ENCODE assay signal across 10 cellular contexts in genomic region chr17:42759982-42760651, GRCh38. TPM values are rescaled to one million over a fixed set of nuclear protein-coding genes. Genes with fewer than 3 reads are reported as not detected.
DNase-seq lines count a peak whose midpoint lies in the region; ATAC-seq, FAIRE-seq and TF ChIP-seq lines count a peak whose summit lies in the region.
"Had no signal": no experiment of that assay in that cellular context is flagged by ENCODE, and none has a peak within 500 bp of the region (broad histone marks: within the 10 kb centered on the region; RNA-seq: fewer than 3 reads in every experiment).

No MANE protein-coding gene starts in this region.

- no peak for FAIRE-seq in pancreas (lab: Jason Lieb, UNC)

- 37 to 39% methylated on average over 11 of the region's 11 CpGs for WGBS in heart right ventricle, 2 donors
- 52% methylated on average over 11 of the region's 11 CpGs for WGBS in sigmoid colon, 2 donors
- WGBS in pancreas, 2 donors, result 58 to 71% methylated on average over 11 of the region's 11 CpGs

- TF ChIP-seq EP300 in sigmoid colon (IDR thresholded peaks at IDR 0.05), result no peak

- H3K27ac ChIP-seq in heart right ventricle (peak overlapping the region in 9 of 10 donors; percentile 81 to 97 (median 94)), sigmoid colon (peak overlapping the region in 2 of 4 donors; percentile 43 to 77), pancreas (no peak overlapping the region)
- H3K27ac ChIP-seq: epithelial cell of prostate had no signal

- H3K4me3 ChIP-seq in heart right ventricle (peak overlapping the region; percentile 43 to 87 (median 70)), sigmoid colon (peak overlapping the region in 3 of 4 donors; percentile 50 to 64 (median 57)), pancreas (peak overlapping the region in 1 of 4 donors; percentile 55)

- DNase-seq in NAMALWA (ENCODE audit: low spot score) (peak; percentile 31), heart right ventricle (no peak), sigmoid colon (no peak), Kasumi-1 (lab: John Stamatoyannopoulos, UW) (no peak), pancreas (no peak), DMS 273 treated with DMSO at 0.1 percent for 48 hours (lab: John Stamatoyannopoulos, UW) (no peak)

- H3K27me3 ChIP-seq in heart right ventricle (peaks cover 0 to 38% (median 7%) of the 10 kb centered on the region in 7 donors), sigmoid colon (peaks cover 4 to 29% (median 20%) of the 10 kb centered on the region in 3 donors), pancreas (no peaks in the 10 kb centered on the region)

- TF ChIP-seq CTCF in heart right ventricle (IDR thresholded peaks at IDR 0.05), result no peak
- TF ChIP-seq CTCF in sigmoid colon (IDR thresholded peaks at IDR 0.05), result no peak
- no peak for TF ChIP-seq CTCF in pancreas (IDR thresholded peaks at IDR 0.05)

- H3K36me3 ChIP-seq in heart right ventricle, result no peaks in the 10 kb centered on the region
- H3K36me3 ChIP-seq in sigmoid colon, result no peaks in the 10 kb centered on the region
- H3K36me3 ChIP-seq in pancreas, result no peaks in the 10 kb centered on the region

- intact Hi-C loops in heart right ventricle (cut with DNase I), result loop anchor here in 6 of 10 donors (2.0 to 10.0 kb wide), 5 partner anchors 15 to 185 kb away; partner anchors contain the start of genes PSMC3IP (in 2 of the 6) and EZH1 (in 1 of the 6)
- intact Hi-C loops in sigmoid colon (cut with DNase I), result no loop called here
- intact Hi-C loops in pancreas (cut with DNase I), result loop anchor here in 1 of 3 donors (5.0 kb wide), 1 partner anchor 38 kb away; no protein-coding TSS in a partner anchor

- H3K4me1 ChIP-seq in heart right ventricle (peaks cover 5 to 56% (median 26%) of the 10 kb centered on the region in 9 donors), sigmoid colon (peaks cover 0 to 20% (median 17%) of the 10 kb centered on the region in 4 donors), pancreas (no peaks in the 10 kb centered on the region)

- peak; percentile 55 for ATAC-seq in GM18511 (IDR thresholded peaks at IDR 0.05; ENCODE audit: unreplicated experiment)
- ATAC-seq in heart right ventricle, result peak in 2 of 8 donors; percentile 9 to 52
- no peak for ATAC-seq in pancreas
- ATAC-seq in HG02981 (IDR thresholded peaks at IDR 0.05; ENCODE audit: unreplicated experiment), result no peak

- no peak for TF ChIP-seq POLR2A in sigmoid colon (IDR thresholded peaks at IDR 0.05)

- H3K9me3 ChIP-seq in heart right ventricle, result no peaks in the 10 kb centered on the region
- no peaks in the 10 kb centered on the region for H3K9me3 ChIP-seq in sigmoid colon
- H3K9me3 ChIP-seq in pancreas, result no peaks in the 10 kb centered on the region

RNA-seq across cellular contexts. Expression of gene RAMP2, which starts 0.9 kb away (rescaled TPM):
- total RNA-seq in heart right ventricle (10 to 100 TPM; 32.1 to 54.8 (median 38.2) TPM), sigmoid colon (10 to 100 TPM; 11.2 to 26.6 (median 18.4) TPM), pancreas (1 to 10 TPM; 2.4 to 9.2 (median 4.7) TPM)
- polyA plus RNA-seq in heart right ventricle (100 to 1,000 TPM in 1 of 2 donors, 10 to 100 TPM in 1; 46.4 to 105 TPM), sigmoid colon (10 to 100 TPM in 2 of 3 donors, 1 to 10 TPM in 1; 2.3 to 21.0 (median 16.7) TPM), pancreas (10 to 100 TPM; 15.9 to 26.5 TPM)
- total RNA-seq: renal cortical epithelial cell had no signal

RNA-seq across cellular contexts. Expression of gene VPS25, which starts 13.1 kb away (rescaled TPM):
- total RNA-seq in heart right ventricle, result 10 to 100 TPM; 33.3 to 47.4 (median 37.3) TPM
- 10 to 100 TPM; 28.0 to 80.9 TPM for polyA plus RNA-seq in heart right ventricle
- 10 to 100 TPM; 27.1 to 40.3 (median 37.3) TPM for total RNA-seq in sigmoid colon
- 100 to 1,000 TPM; 103 to 135 (median 105) TPM for polyA plus RNA-seq in sigmoid colon
- total RNA-seq in pancreas, result 10 to 100 TPM; 18.1 to 30.7 (median 26.0) TPM
- 10 to 100 TPM; 24.6 to 46.9 TPM for polyA plus RNA-seq in pancreas

RNA-seq across cellular contexts. Expression of gene EZH1, which starts 15.3 kb away (rescaled TPM):
- total RNA-seq in heart right ventricle (10 to 100 TPM; 31.7 to 50.5 (median 46.3) TPM), sigmoid colon (10 to 100 TPM; 41.5 to 68.1 (median 42.3) TPM), pancreas (10 to 100 TPM in 5 of 6 donors, 1 to 10 TPM in 1; 8.8 to 25.4 (median 14.6) TPM)
- polyA plus RNA-seq in heart right ventricle (10 to 100 TPM; 16.0 to 33.8 TPM), sigmoid colon (10 to 100 TPM in 1 of 3 donors, 1 to 10 TPM in 2; 5.3 to 24.1 (median 6.6) TPM), pancreas (10 to 100 TPM; 16.3 to 23.3 TPM)

RNA-seq across cellular contexts. Expression of gene WNK4, which starts 20.3 kb away (rescaled TPM):
- total RNA-seq in heart right ventricle (under 1 TPM in 1 of 10 donors, not detected in 9; 0.14 TPM), sigmoid colon (under 1 TPM in 1 of 4 donors, not detected in 3; 0.28 TPM), pancreas (under 1 TPM; 0.19 to 0.87 (median 0.51) TPM)
- polyA plus RNA-seq in heart right ventricle (under 1 TPM; 0.03 to 0.07 TPM), sigmoid colon (10 to 100 TPM; 13.2 to 14.4 (median 14.0) TPM), pancreas (1 to 10 TPM; 1.1 to 4.7 TPM)

RNA-seq across cellular contexts. Expression of gene COA3, which starts 38.4 kb away (rescaled TPM):
- total RNA-seq in heart right ventricle, result 10 to 100 TPM; 56.1 to 85.7 (median 72.1) TPM
- 100 to 1,000 TPM in 1 of 2 donors, 10 to 100 TPM in 1; 91.2 to 142 TPM for polyA plus RNA-seq in heart right ventricle
- 100 to 1,000 TPM in 1 of 4 donors, 10 to 100 TPM in 3; 73.4 to 100 (median 98.2) TPM for total RNA-seq in sigmoid colon
- 100 to 1,000 TPM; 282 to 382 (median 295) TPM for polyA plus RNA-seq in sigmoid colon
- 10 to 100 TPM; 48.1 to 73.6 (median 64.7) TPM for total RNA-seq in pancreas
- 100 to 1,000 TPM; 107 to 130 TPM for polyA plus RNA-seq in pancreas

Comparison
In these comparisons a context has a peak if more than half of its experiments do, and no peak if none do; other contexts are left out.
1. H3K27ac ChIP-seq: peak in heart right ventricle (9 of 10); none in pancreas (0 of 4).